1 cellular context compared by ENCODE assay signal in the genomic region with DNA sequence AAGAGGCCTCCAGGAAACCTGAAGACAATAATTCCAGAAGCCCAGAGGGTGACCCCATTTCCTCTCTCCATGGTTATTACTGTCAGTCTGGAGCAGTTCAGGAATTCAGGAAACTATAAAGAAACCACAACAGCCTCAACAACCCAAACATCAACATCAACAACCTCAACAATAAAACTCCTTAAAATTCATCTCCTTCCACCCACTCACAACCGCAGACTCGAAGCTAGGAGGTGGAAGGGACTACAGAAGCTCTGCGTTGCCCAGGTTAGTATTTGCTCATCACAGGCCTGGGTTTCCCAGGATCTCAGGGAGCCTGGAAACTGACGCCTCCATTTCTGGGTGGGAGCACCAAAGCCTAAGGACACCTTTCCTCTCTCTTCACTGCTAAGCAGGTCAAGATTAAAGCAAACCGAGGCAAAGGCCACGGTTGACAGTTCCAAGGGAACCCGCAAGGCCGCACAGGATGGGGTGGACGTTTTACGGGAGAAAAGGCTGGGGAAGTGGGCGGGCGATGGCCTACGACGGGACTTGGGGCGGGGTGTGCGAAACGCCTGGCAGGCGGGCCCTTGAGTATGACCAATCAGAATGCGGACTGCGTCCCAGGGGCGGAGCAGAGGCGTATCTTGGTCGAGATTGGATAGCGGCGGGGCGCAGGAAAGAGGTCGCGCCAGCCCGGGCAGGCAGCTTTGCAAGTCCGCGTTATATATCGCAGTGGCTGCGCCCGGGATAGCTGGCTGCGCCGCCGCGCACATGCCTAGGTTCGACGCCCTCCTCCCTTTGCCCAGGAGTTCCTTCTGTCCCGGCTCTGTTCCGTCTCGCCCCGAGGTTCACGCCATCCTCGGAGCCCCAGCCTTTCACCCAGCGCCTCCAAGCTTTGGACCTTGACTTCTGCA.
TF ChIP-seq lines count a peak whose summit lies in the region.

A gene with protein sequence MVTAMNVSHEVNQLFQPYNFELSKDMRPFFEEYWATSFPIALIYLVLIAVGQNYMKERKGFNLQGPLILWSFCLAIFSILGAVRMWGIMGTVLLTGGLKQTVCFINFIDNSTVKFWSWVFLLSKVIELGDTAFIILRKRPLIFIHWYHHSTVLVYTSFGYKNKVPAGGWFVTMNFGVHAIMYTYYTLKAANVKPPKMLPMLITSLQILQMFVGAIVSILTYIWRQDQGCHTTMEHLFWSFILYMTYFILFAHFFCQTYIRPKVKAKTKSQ (plus strand): TSS at position 654 of the 896 bp plus-strand sequence. CDS start 250 bp downstream, outside the sequence.

TF ChIP-seq in HepG2, 621 proteins besides CTCF, POLR2A, EP300 and RAD21 (continued from another document and continues in another):
- TF ChIP-seq ZNF432 (CRISPR knock-in tag; IDR thresholded peaks at IDR 0.05; ENCODE audit: borderline replicate concordance) (no peak), ZNF549 (CRISPR knock-in tag; IDR thresholded peaks at IDR 0.05) (no peak), ZSCAN30 (CRISPR knock-in tag; IDR thresholded peaks at IDR 0.05) (no peak; the same call in 1 of the 2 replicates), TBP (CRISPR knock-in tag; IDR thresholded peaks at IDR 0.05) (no peak), CBFB (CRISPR knock-in tag; IDR thresholded peaks at IDR 0.05) (peak; percentile 71; the same call in 1 of the 2 replicates), THAP11 (CRISPR knock-in tag; IDR thresholded peaks at IDR 0.05) (no peak), ZEB1 (IDR thresholded peaks at IDR 0.05; ENCODE audit: insufficient replicate concordance, low read depth) (no peak), CHD4 (IDR thresholded peaks at IDR 0.05; ENCODE audit: borderline replicate concordance, low read length) (no peak)
- TF ChIP-seq, protein P1, sequence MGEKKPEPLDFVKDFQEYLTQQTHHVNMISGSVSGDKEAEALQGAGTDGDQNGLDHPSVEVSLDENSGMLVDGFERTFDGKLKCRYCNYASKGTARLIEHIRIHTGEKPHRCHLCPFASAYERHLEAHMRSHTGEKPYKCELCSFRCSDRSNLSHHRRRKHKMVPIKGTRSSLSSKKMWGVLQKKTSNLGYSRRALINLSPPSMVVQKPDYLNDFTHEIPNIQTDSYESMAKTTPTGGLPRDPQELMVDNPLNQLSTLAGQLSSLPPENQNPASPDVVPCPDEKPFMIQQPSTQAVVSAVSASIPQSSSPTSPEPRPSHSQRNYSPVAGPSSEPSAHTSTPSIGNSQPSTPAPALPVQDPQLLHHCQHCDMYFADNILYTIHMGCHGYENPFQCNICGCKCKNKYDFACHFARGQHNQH (CRISPR knock-in tag; IDR thresholded peaks at IDR 0.05), result 0 out of 2 replicates have a peak, but pooled peaks have one; percentile 77
- TF ChIP-seq, protein P2, sequence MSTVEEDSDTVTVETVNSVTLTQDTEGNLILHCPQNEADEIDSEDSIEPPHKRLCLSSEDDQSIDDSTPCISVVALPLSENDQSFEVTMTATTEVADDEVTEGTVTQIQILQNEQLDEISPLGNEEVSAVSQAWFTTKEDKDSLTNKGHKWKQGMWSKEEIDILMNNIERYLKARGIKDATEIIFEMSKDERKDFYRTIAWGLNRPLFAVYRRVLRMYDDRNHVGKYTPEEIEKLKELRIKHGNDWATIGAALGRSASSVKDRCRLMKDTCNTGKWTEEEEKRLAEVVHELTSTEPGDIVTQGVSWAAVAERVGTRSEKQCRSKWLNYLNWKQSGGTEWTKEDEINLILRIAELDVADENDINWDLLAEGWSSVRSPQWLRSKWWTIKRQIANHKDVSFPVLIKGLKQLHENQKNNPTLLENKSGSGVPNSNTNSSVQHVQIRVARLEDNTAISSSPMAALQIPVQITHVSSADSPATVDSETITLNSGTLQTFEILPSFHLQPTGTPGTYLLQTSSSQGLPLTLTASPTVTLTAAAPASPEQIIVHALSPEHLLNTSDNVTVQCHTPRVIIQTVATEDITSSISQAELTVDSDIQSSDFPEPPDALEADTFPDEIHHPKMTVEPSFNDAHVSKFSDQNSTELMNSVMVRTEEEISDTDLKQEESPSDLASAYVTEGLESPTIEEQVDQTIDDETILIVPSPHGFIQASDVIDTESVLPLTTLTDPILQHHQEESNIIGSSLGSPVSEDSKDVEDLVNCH (CRISPR knock-in tag; IDR thresholded peaks at IDR 0.05), result peak; percentile 93; the same call in 1 of the 2 replicates
- TF ChIP-seq, protein P3, sequence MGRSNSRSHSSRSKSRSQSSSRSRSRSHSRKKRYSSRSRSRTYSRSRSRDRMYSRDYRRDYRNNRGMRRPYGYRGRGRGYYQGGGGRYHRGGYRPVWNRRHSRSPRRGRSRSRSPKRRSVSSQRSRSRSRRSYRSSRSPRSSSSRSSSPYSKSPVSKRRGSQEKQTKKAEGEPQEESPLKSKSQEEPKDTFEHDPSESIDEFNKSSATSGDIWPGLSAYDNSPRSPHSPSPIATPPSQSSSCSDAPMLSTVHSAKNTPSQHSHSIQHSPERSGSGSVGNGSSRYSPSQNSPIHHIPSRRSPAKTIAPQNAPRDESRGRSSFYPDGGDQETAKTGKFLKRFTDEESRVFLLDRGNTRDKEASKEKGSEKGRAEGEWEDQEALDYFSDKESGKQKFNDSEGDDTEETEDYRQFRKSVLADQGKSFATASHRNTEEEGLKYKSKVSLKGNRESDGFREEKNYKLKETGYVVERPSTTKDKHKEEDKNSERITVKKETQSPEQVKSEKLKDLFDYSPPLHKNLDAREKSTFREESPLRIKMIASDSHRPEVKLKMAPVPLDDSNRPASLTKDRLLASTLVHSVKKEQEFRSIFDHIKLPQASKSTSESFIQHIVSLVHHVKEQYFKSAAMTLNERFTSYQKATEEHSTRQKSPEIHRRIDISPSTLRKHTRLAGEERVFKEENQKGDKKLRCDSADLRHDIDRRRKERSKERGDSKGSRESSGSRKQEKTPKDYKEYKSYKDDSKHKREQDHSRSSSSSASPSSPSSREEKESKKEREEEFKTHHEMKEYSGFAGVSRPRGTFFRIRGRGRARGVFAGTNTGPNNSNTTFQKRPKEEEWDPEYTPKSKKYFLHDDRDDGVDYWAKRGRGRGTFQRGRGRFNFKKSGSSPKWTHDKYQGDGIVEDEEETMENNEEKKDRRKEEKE (IDR thresholded peaks at IDR 0.05), result no peak
- TF ChIP-seq, protein P4, sequence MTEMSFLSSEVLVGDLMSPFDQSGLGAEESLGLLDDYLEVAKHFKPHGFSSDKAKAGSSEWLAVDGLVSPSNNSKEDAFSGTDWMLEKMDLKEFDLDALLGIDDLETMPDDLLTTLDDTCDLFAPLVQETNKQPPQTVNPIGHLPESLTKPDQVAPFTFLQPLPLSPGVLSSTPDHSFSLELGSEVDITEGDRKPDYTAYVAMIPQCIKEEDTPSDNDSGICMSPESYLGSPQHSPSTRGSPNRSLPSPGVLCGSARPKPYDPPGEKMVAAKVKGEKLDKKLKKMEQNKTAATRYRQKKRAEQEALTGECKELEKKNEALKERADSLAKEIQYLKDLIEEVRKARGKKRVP (CRISPR knock-in tag; IDR thresholded peaks at IDR 0.05), result no peak; a peak in 1 of 4 replicates
- TF ChIP-seq, protein P5, sequence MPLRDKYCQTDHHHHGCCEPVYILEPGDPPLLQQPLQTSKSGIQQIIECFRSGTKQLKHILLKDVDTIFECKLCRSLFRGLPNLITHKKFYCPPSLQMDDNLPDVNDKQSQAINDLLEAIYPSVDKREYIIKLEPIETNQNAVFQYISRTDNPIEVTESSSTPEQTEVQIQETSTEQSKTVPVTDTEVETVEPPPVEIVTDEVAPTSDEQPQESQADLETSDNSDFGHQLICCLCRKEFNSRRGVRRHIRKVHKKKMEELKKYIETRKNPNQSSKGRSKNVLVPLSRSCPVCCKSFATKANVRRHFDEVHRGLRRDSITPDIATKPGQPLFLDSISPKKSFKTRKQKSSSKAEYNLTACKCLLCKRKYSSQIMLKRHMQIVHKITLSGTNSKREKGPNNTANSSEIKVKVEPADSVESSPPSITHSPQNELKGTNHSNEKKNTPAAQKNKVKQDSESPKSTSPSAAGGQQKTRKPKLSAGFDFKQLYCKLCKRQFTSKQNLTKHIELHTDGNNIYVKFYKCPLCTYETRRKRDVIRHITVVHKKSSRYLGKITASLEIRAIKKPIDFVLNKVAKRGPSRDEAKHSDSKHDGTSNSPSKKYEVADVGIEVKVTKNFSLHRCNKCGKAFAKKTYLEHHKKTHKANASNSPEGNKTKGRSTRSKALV (CRISPR knock-in tag; IDR thresholded peaks at IDR 0.05), result no peak
- TF ChIP-seq, protein P6, sequence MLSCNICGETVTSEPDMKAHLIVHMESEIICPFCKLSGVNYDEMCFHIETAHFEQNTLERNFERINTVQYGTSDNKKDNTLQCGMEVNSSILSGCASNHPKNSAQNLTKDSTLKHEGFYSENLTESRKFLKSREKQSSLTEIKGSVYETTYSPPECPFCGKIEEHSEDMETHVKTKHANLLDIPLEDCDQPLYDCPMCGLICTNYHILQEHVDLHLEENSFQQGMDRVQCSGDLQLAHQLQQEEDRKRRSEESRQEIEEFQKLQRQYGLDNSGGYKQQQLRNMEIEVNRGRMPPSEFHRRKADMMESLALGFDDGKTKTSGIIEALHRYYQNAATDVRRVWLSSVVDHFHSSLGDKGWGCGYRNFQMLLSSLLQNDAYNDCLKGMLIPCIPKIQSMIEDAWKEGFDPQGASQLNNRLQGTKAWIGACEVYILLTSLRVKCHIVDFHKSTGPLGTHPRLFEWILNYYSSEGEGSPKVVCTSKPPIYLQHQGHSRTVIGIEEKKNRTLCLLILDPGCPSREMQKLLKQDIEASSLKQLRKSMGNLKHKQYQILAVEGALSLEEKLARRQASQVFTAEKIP (CRISPR knock-in tag; IDR thresholded peaks at IDR 0.05; ENCODE audit: borderline replicate concordance), result no peak
- TF ChIP-seq, protein P7, sequence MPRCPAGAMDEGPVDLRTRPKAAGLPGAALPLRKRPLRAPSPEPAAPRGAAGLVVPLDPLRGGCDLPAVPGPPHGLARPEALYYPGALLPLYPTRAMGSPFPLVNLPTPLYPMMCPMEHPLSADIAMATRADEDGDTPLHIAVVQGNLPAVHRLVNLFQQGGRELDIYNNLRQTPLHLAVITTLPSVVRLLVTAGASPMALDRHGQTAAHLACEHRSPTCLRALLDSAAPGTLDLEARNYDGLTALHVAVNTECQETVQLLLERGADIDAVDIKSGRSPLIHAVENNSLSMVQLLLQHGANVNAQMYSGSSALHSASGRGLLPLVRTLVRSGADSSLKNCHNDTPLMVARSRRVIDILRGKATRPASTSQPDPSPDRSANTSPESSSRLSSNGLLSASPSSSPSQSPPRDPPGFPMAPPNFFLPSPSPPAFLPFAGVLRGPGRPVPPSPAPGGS (CRISPR knock-in tag; IDR thresholded peaks at IDR 0.05), result peak; percentile 87
- TF ChIP-seq, protein P8, sequence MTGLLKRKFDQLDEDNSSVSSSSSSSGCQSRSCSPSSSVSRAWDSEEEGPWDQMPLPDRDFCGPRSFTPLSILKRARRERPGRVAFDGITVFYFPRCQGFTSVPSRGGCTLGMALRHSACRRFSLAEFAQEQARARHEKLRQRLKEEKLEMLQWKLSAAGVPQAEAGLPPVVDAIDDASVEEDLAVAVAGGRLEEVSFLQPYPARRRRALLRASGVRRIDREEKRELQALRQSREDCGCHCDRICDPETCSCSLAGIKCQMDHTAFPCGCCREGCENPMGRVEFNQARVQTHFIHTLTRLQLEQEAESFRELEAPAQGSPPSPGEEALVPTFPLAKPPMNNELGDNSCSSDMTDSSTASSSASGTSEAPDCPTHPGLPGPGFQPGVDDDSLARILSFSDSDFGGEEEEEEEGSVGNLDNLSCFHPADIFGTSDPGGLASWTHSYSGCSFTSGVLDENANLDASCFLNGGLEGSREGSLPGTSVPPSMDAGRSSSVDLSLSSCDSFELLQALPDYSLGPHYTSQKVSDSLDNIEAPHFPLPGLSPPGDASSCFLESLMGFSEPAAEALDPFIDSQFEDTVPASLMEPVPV (CRISPR knock-in tag; IDR thresholded peaks at IDR 0.05), result peak; percentile 79; the same call in 1 of the 2 replicates
- TF ChIP-seq, protein P9, sequence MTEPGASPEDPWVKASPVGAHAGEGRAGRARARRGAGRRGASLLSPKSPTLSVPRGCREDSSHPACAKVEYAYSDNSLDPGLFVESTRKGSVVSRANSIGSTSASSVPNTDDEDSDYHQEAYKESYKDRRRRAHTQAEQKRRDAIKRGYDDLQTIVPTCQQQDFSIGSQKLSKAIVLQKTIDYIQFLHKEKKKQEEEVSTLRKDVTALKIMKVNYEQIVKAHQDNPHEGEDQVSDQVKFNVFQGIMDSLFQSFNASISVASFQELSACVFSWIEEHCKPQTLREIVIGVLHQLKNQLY (CRISPR knock-in tag; IDR thresholded peaks at IDR 0.05), result peak; percentile 19; the same call in 1 of the 2 replicates
- TF ChIP-seq, protein P10, sequence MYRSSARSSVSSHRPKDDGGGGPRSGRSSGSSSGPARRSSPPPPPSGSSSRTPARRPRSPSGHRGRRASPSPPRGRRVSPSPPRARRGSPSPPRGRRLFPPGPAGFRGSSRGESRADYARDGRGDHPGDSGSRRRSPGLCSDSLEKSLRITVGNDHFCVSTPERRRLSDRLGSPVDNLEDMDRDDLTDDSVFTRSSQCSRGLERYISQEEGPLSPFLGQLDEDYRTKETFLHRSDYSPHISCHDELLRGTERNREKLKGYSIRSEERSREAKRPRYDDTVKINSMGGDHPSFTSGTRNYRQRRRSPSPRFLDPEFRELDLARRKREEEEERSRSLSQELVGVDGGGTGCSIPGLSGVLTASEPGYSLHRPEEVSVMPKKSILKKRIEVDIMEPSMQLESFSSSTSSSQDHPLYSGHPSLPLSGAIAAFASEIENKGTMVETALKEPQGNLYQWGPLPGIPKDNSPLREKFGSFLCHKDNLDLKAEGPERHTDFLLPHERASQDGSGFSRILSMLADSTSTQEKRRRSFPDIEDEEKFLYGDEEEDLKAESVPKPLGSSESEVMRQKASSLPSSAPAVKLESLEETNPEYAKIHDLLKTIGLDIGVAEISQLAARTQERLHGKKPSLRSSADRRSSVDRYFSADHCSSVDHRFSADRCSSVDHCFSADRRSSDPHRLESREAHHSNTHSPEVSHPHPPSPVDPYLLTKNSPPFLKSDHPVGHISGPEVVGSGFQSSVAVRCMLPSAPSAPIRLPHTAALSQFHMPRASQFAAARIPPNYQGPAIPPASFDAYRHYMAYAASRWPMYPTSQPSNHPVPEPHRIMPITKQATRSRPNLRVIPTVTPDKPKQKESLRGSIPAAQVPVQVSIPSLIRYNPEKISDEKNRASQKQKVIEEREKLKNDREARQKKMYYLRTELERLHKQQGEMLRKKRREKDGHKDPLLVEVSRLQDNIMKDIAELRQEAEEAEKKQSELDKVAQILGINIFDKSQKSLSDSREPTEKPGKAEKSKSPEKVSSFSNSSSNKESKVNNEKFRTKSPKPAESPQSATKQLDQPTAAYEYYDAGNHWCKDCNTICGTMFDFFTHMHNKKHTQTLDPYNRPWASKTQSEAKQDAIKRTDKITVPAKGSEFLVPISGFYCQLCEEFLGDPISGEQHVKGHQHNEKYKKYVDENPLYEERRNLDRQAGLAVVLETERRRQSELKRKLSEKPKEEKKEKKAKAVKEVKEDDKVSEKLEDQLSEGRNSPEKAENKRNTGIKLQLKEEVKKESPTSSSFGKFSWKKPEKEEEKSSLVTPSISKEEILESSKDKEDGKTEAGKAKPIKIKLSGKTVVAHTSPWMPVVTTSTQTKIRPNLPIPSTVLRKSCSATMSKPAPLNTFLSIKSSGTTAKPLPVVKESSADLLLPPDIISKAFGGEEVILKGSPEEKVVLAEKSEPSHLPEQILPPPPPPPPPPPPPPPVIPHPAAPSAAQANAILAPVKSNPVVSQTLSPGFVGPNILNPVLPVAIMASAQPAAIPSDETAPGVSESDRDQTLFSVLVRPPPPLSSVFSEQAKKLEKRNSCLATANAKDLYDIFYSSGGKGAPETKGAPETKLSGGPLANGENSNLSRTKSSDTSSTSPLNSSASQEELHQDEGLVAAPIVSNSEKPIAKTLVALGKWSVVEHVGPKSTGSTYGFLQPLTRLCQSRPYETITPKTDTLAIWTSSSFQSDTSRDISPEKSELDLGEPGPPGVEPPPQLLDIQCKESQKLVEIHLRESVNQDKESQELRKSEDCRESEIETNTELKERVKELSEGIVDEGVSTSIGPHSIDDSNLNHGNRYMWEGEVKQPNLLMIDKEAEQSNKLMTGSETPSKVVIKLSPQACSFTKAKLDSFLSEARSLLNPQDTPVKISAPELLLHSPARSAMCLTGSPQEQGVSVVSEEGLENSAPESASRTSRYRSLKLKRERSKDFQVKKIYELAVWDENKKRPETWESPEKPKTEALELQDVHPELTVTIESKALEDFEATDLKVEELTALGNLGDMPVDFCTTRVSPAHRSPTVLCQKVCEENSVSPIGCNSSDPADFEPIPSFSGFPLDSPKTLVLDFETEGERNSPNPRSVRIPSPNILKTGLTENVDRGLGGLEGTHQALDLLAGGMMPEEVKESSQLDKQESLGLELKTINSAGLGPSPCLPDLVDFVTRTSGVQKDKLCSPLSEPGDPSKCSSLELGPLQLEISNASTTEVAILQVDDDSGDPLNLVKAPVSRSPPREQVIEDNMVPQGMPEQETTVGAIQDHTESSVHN (CRISPR knock-in tag; IDR thresholded peaks at IDR 0.05), result peak; percentile 78; the same call in 1 of the 2 replicates
